ENCODE assay signal across 1 cellular context in the genomic region with DNA sequence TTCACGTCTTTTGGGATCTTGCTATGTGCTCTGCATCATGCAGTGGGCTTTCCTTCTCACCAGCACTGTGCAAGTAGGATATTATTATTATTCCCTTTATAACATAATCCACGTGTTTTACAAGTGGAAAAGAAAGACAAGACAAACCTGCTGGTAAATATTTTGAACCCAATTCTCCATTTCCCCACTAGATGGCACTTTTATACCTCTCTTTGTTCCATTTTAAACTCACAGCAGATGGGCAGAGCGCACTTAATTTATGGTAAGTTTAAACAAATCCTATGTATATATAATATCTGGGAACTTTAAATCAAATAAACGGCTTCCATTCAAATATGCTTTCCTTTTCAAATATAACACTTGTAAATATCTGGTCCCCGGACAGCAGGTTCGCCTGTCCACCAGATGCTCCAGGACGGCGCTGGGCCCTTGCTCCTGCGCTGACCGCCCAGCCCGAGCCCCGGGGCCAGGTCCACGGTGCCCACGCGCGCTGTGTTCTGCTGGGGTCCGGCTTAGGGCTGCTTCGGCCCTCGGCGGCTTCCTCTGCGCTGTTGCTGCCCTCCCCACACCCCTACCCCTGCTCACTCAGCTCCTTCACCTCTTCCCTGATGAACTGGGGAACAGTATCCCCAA.
TF ChIP-seq lines count a peak whose summit lies in the region.

No MANE protein-coding gene starts in this region.

TF ChIP-seq in WTC11, 78 proteins besides CTCF, POLR2A, EP300 and RAD21 (continued from another document):
- TF ChIP-seq ZNF317 (CRISPR knock-in tag; IDR thresholded peaks at IDR 0.05; ENCODE audit: borderline replicate concordance, low read depth), result no peak
- TF ChIP-seq CREM (CRISPR knock-in tag; IDR thresholded peaks at IDR 0.05), result no peak
